18 cellular contexts compared by ENCODE assay signal in genomic region chr1:148374101-148374500, GRCh38.
DNase-seq lines count a peak whose midpoint lies in the region; ATAC-seq and TF ChIP-seq lines count a peak whose summit lies in the region.
"Had no signal": no experiment of that assay in that cellular context is flagged by ENCODE, and none has a peak within 500 bp of the region (broad histone marks: within the 10 kb centered on the region; RNA-seq: fewer than 3 reads in every experiment).

No MANE protein-coding gene starts in this region.

- H3K9me3 Mint-ChIP-seq in activated CD4-positive, alpha-beta T cell treated with anti-CD3 and anti-CD28 coated beads for 36 hours (ENCODE audit: low read depth), result no peaks in the 10 kb centered on the region
- H3K9me3 Mint-ChIP-seq in CD4-positive, alpha-beta T cell, result no peaks in the 10 kb centered on the region
- no peaks in the 10 kb centered on the region for H3K9me3 Mint-ChIP-seq in activated CD8-positive, alpha-beta T cell treated with anti-CD3 and anti-CD28 coated beads for 36 hours
- no peaks in the 10 kb centered on the region for H3K9me3 Mint-ChIP-seq in immature natural killer cell

- no peaks in the 10 kb centered on the region for H3K36me3 Mint-ChIP-seq in activated CD4-positive, alpha-beta T cell treated with anti-CD3 and anti-CD28 coated beads for 36 hours (ENCODE audit: low read depth)
- no peaks in the 10 kb centered on the region for H3K36me3 Mint-ChIP-seq in CD4-positive, alpha-beta T cell (ENCODE audit: low read depth)
- H3K36me3 Mint-ChIP-seq in activated CD8-positive, alpha-beta T cell treated with anti-CD3 and anti-CD28 coated beads for 36 hours (ENCODE audit: low read depth), result no peaks in the 10 kb centered on the region
- H3K36me3 Mint-ChIP-seq in immature natural killer cell, result no peaks in the 10 kb centered on the region

- peak overlapping the region; percentile 77 for H3K27ac Mint-ChIP-seq in activated CD4-positive, alpha-beta T cell treated with anti-CD3 and anti-CD28 coated beads for 36 hours
- H3K27ac Mint-ChIP-seq in CD4-positive, alpha-beta T cell, result peak overlapping the region; percentile 88
- H3K27ac Mint-ChIP-seq in activated CD8-positive, alpha-beta T cell treated with anti-CD3 and anti-CD28 coated beads for 36 hours, result peak overlapping the region; percentile 85
- H3K27ac Mint-ChIP-seq in immature natural killer cell, result peak overlapping the region; percentile 59 to 96 (median 74)

- ATAC-seq in activated CD4-positive, alpha-beta T cell treated with anti-CD3 and anti-CD28 coated beads for 36 hours, result no peak
- ATAC-seq in CD4-positive, alpha-beta T cell (ENCODE audit: poor library complexity), result no peak
- ATAC-seq in activated CD8-positive, alpha-beta T cell treated with anti-CD3 and anti-CD28 coated beads for 36 hours, result no peak
- ATAC-seq: foreskin keratinocyte, heart right ventricle had no signal

- no peak overlapping the region for H3K4me3 Mint-ChIP-seq in activated CD4-positive, alpha-beta T cell treated with anti-CD3 and anti-CD28 coated beads for 36 hours
- peak overlapping the region; percentile 79 for H3K4me3 Mint-ChIP-seq in CD4-positive, alpha-beta T cell
- H3K4me3 Mint-ChIP-seq in activated CD8-positive, alpha-beta T cell treated with anti-CD3 and anti-CD28 coated beads for 36 hours, result peak overlapping the region; percentile 33
- peak overlapping the region in 3 of 5 donors; percentile 6 to 25 (median 18) for H3K4me3 Mint-ChIP-seq in immature natural killer cell

- POLR2A ChIA-PET in activated CD4-positive, alpha-beta T cell treated with anti-CD3 and anti-CD28 coated beads for 36 hours (lab: Charles Lee), result interaction anchor here (0.6 to 4.3 kb wide), 4 partner anchors 13 to 40 kb away, joined by 3 to 40 read pairs (median 14); no protein-coding TSS in a partner anchor
- POLR2A ChIA-PET in CD4-positive, alpha-beta T cell (lab: Charles Lee), result interaction anchor here (0.8 to 6.7 kb wide), 7 partner anchors 10 to 148 kb away, joined by 3 to 76 read pairs (median 9); no protein-coding TSS in a partner anchor
- POLR2A ChIA-PET in activated CD8-positive, alpha-beta T cell treated with anti-CD3 and anti-CD28 coated beads for 36 hours (lab: Charles Lee), result interaction anchor here (0.8 to 6.3 kb wide), 3 partner anchors 12 to 111 kb away, joined by 5 to 82 read pairs (median 16); no protein-coding TSS in a partner anchor

- H3K36me3 ChIP-seq in H7 (replicated peaks; ENCODE audit: control insufficient read depth, insufficient read depth, low read length), result no peaks in the 10 kb centered on the region
- H3K36me3 ChIP-seq: heart right ventricle, thoracic aorta had no signal

- no peaks in the 10 kb centered on the region for H3K27me3 Mint-ChIP-seq in activated CD4-positive, alpha-beta T cell treated with anti-CD3 and anti-CD28 coated beads for 36 hours
- H3K27me3 Mint-ChIP-seq in CD4-positive, alpha-beta T cell, result no peaks in the 10 kb centered on the region
- H3K27me3 Mint-ChIP-seq in activated CD8-positive, alpha-beta T cell treated with anti-CD3 and anti-CD28 coated beads for 36 hours, result no peaks in the 10 kb centered on the region
- peaks cover 0 to 7% (median 0%) of the 10 kb centered on the region in 3 donors for H3K27me3 Mint-ChIP-seq in immature natural killer cell (ENCODE audit: low read depth in 3 of 3)

- TF ChIP-seq CTCF in CD4-positive, alpha-beta T cell (IDR thresholded peaks at IDR 0.05), result no peak
- no peak for TF ChIP-seq CTCF in activated CD8-positive, alpha-beta T cell treated with anti-CD3 and anti-CD28 coated beads for 36 hours (IDR thresholded peaks at IDR 0.05)

- DNase-seq in activated CD4-positive, alpha-beta T cell treated with anti-CD3 and anti-CD28 coated beads for 36 hours, result no peak
- no peak for DNase-seq in activated CD4-positive, alpha-beta T cell treated with anti-CD3 and anti-CD28 coated beads for 48 hours
- DNase-seq in CD4-positive, alpha-beta T cell, result no peak
- DNase-seq in activated CD8-positive, alpha-beta T cell treated with anti-CD3 and anti-CD28 coated beads for 36 hours, result peak; percentile 4
- DNase-seq in immature natural killer cell, result no peak
- DNase-seq in NOMO-1 (lab: John Stamatoyannopoulos, UW; ENCODE audit: unreplicated experiment in 2 of 2), result no peak
- DNase-seq in H7, result no peak
- DNase-seq in EL, result no peak
- DNase-seq: effector CD8-positive, alpha-beta T cell; foreskin keratinocyte; GOT3; heart right ventricle; NCI-H2029 treated with DMSO at 0.1 percent for 48 hours; NCI-H2227 treated with DMSO at 0.1 percent for 48 hours; NCI-H69; RPMI8226; small intestine had no signal

- no peak overlapping the region for H3K4me3 ChIP-seq in H7 (ENCODE audit: insufficient read depth, low read depth, low read length)
- H3K4me3 ChIP-seq: heart right ventricle, thoracic aorta had no signal

- peak overlapping the region; percentile 82 for H3K27ac ChIP-seq in CD4-positive, alpha-beta T cell (ENCODE audit: low read depth, low read length)
- H3K27ac ChIP-seq: foreskin keratinocyte, thoracic aorta had no signal

- CTCF ChIA-PET in activated CD4-positive, alpha-beta T cell treated with anti-CD3 and anti-CD28 coated beads for 36 hours (lab: Charles Lee), result interaction anchor here (1.3 to 2.0 kb wide), 2 partner anchors 11 to 15 kb away, joined by 5 to 7 read pairs; no protein-coding TSS in a partner anchor
- CTCF ChIA-PET in CD4-positive, alpha-beta T cell (lab: Charles Lee), result interaction anchor here (1.7 kb wide), 1 partner anchor 15 kb away, joined by 4 read pairs; no protein-coding TSS in a partner anchor
- CTCF ChIA-PET in activated CD8-positive, alpha-beta T cell treated with anti-CD3 and anti-CD28 coated beads for 36 hours (lab: Charles Lee), result no interaction called here

- H3K27me3 ChIP-seq in CD4-positive, alpha-beta T cell (ENCODE audit: control insufficient read depth, insufficient read depth, low read length), result no peaks in the 10 kb centered on the region
- peaks cover 4% of the 10 kb centered on the region for H3K27me3 ChIP-seq in H7 (ENCODE audit: control insufficient read depth, insufficient read depth, low read length)
- H3K27me3 ChIP-seq: foreskin keratinocyte had no signal

- no peaks in the 10 kb centered on the region for H3K9me3 ChIP-seq in CD4-positive, alpha-beta T cell (ENCODE audit: control insufficient read depth, low read length)
- H3K9me3 ChIP-seq: heart right ventricle, thoracic aorta had no signal

- peaks cover 48% of the 10 kb centered on the region for H3K4me1 Mint-ChIP-seq in activated CD4-positive, alpha-beta T cell treated with anti-CD3 and anti-CD28 coated beads for 36 hours
- H3K4me1 Mint-ChIP-seq in CD4-positive, alpha-beta T cell (ENCODE audit: low read depth), result peaks cover 47% of the 10 kb centered on the region
- H3K4me1 Mint-ChIP-seq in activated CD8-positive, alpha-beta T cell treated with anti-CD3 and anti-CD28 coated beads for 36 hours (ENCODE audit: low read depth), result peaks cover 44% of the 10 kb centered on the region
- H3K4me1 Mint-ChIP-seq in immature natural killer cell, result peaks cover 26 to 31% of the 10 kb centered on the region in 2 donors

- intact Hi-C loops in activated CD4-positive, alpha-beta T cell treated with anti-CD3 and anti-CD28 coated beads for 36 hours (cut with DNase I, micrococcal nuclease), result loop anchor here in 1 of 2 experiments (10.0 kb wide), 1 partner anchor 151 kb away; no protein-coding TSS in a partner anchor
- intact Hi-C loops in CD4-positive, alpha-beta T cell (cut with DNase I, micrococcal nuclease), result loop anchor here in 1 of 2 experiments (5.0 kb wide), 1 partner anchor 58 kb away; no protein-coding TSS in a partner anchor
- intact Hi-C loops in activated CD8-positive, alpha-beta T cell treated with anti-CD3 and anti-CD28 coated beads for 36 hours (cut with micrococcal nuclease), result no loop called here
